ENCODE assay signal across 8 cellular contexts in genomic region chrX:119272882-119273806, GRCh38. TPM values are rescaled to one million over a fixed set of nuclear protein-coding genes. Genes with fewer than 3 reads are reported as not detected.
DNase-seq lines count a peak whose midpoint lies in the region; ATAC-seq and TF ChIP-seq lines count a peak whose summit lies in the region.

No MANE protein-coding gene starts in this region.

- H3K4me2 ChIP-seq in mesendoderm (ENCODE audit: low read length), result peak overlapping the region; percentile 11

- H3K4ac ChIP-seq in mesendoderm (ENCODE audit: low read depth, low read length), result no peak overlapping the region

- H3K79me1 ChIP-seq in mesendoderm (ENCODE audit: low read length), result no peaks in the 10 kb centered on the region

- no peak overlapping the region for H2AK5ac ChIP-seq in mesendoderm (ENCODE audit: low read length)

- no peak overlapping the region for H3K9ac ChIP-seq in duodenal mucosa (ENCODE audit: low read depth in 1 of 2, low read length in 2 of 2)
- peak overlapping the region; percentile 48 for H3K9ac ChIP-seq in mesendoderm (ENCODE audit: low read length)

- intact Hi-C loops in testis (cut with DNase I; ENCODE audit: low total_unique reads), result no loop called here

- no peak overlapping the region for H3K18ac ChIP-seq in mesendoderm (ENCODE audit: low read length)

- H3K4me3 ChIP-seq in duodenal mucosa (ENCODE audit: low read depth in 1 of 2, low read length in 2 of 2) (peak overlapping the region; percentile 7 to 29), mesendoderm (ENCODE audit: low read length) (no peak overlapping the region), testis (peak overlapping the region; percentile 29 to 34)

- ATAC-seq in GM18519 (IDR thresholded peaks at IDR 0.05; ENCODE audit: low FRiP score, unreplicated experiment) (peak; percentile 49), HG03108 (IDR thresholded peaks at IDR 0.05; ENCODE audit: unreplicated experiment) (no peak)

- H3K9me3 ChIP-seq in duodenal mucosa (ENCODE audit: control insufficient read depth in 1 of 2, low read length in 2 of 2) (no peaks in the 10 kb centered on the region), testis (no peaks in the 10 kb centered on the region)

- H3K27me3 ChIP-seq in duodenal mucosa (ENCODE audit: control insufficient read depth in 1 of 2, insufficient read depth in 2 of 2, low read length in 2 of 2) (peaks cover 0 to 4% of the 10 kb centered on the region in 2 donors), mesendoderm (ENCODE audit: insufficient read depth, low read length, poor library complexity) (no peaks in the 10 kb centered on the region), testis (no peaks in the 10 kb centered on the region)

- WGBS in mesendoderm (ENCODE audit: extremely low coverage, insufficient coverage, low lambda C conversion rate), result no CpG with 5 or more reads among the region's 83 CpGs
- WGBS in testis, 2 donors, result 27% methylated on average over 19 of the region's 83 CpGs; no CpG with 5 or more reads in 1 of the 2 donors

- no peak overlapping the region for H3K27ac ChIP-seq in duodenal mucosa (ENCODE audit: low read depth, low read length)
- no peak overlapping the region for H3K27ac ChIP-seq in mesendoderm (ENCODE audit: low read depth, low read length)
- no peak overlapping the region for H3K27ac ChIP-seq in testis

- H3K79me2 ChIP-seq in mesendoderm (ENCODE audit: control insufficient read depth, insufficient read depth, low read length), result no peaks in the 10 kb centered on the region

- no peak for TF ChIP-seq POLR2A in testis (IDR thresholded peaks at IDR 0.05)

- no peak for TF ChIP-seq CTCF in testis (IDR thresholded peaks at IDR 0.05)

- H2BK5ac ChIP-seq in mesendoderm (ENCODE audit: low read length), result no peak overlapping the region

- H3K4me1 ChIP-seq in duodenal mucosa (ENCODE audit: control insufficient read depth in 1 of 2, insufficient read depth in 2 of 2, low read length in 2 of 2) (peaks cover 0 to 4% of the 10 kb centered on the region in 2 donors), mesendoderm (ENCODE audit: control insufficient read depth, low read depth, low read length) (no peaks in the 10 kb centered on the region), testis (no peaks in the 10 kb centered on the region)

- H3K36me3 ChIP-seq in duodenal mucosa (ENCODE audit: control insufficient read depth in 1 of 2, insufficient read depth in 2 of 2, low read length in 2 of 2), result no peaks in the 10 kb centered on the region
- no peaks in the 10 kb centered on the region for H3K36me3 ChIP-seq in mesendoderm (ENCODE audit: control insufficient read depth, insufficient read depth, low read length)
- no peaks in the 10 kb centered on the region for H3K36me3 ChIP-seq in testis (ENCODE audit: low read depth, missing control alignments)

- H3K23ac ChIP-seq in mesendoderm (ENCODE audit: low read length), result no peak overlapping the region

- peak; percentile 20 to 25 for DNase-seq in activated CD4-positive, alpha-beta T cell treated with anti-CD3 and anti-CD28 coated beads, Interleukin-2, amount 50 U/mL, for 4 hours
- peak; percentile 94 for DNase-seq in mesendoderm
- DNase-seq in testis, result peak; percentile 69
- no peak for DNase-seq in UCSD-AML1 (lab: John Stamatoyannopoulos, UW; ENCODE audit: unreplicated experiment)
- DNase-seq in NOMO-1 treated with DMSO at 0.1 percent for 48 hours (lab: John Stamatoyannopoulos, UW; ENCODE audit: unreplicated experiment), result no peak

- no peak overlapping the region for H4K8ac ChIP-seq in mesendoderm (ENCODE audit: low read depth, low read length)

- H2BK120ac ChIP-seq in mesendoderm (ENCODE audit: low read depth, low read length), result no peak overlapping the region

- H2BK15ac ChIP-seq in mesendoderm (replicated peaks; ENCODE audit: low read depth), result no peak overlapping the region

- no peak overlapping the region for H4K5ac ChIP-seq in mesendoderm (ENCODE audit: low read length)

- H3K56ac ChIP-seq in mesendoderm (ENCODE audit: low read length), result peak overlapping the region; percentile 79

RNA-seq across cellular contexts. Expression of gene PGRMC1, which starts 37.1 kb away (rescaled TPM):
- polyA plus RNA-seq in mesendoderm (2013, experiment 1 of 2), result 252 TPM
- polyA plus RNA-seq in mesendoderm (2013, experiment 2 of 2), result 246 TPM
- total RNA-seq in testis, result 10 to 100 TPM; 53.5 to 99.9 TPM
- polyA plus RNA-seq in testis (ENCODE audit: insufficient read depth, low read depth, low replicate concordance), result 74.8 TPM

Comparison
In these comparisons a context has a peak if more than half of its experiments do, and no peak if none do; other contexts are left out.
1. DNase-seq: peak in activated CD4-positive, alpha-beta T cell treated with anti-CD3 and anti-CD28 coated beads, Interleukin-2, amount 50 U/mL, for 4 hours (2 of 2), mesendoderm (single experiment) and testis (single experiment); none in UCSD-AML1 (single experiment) and NOMO-1 treated with DMSO at 0.1 percent for 48 hours (single experiment).